ENCODE assay signal across 8 cellular contexts in the genomic region with DNA sequence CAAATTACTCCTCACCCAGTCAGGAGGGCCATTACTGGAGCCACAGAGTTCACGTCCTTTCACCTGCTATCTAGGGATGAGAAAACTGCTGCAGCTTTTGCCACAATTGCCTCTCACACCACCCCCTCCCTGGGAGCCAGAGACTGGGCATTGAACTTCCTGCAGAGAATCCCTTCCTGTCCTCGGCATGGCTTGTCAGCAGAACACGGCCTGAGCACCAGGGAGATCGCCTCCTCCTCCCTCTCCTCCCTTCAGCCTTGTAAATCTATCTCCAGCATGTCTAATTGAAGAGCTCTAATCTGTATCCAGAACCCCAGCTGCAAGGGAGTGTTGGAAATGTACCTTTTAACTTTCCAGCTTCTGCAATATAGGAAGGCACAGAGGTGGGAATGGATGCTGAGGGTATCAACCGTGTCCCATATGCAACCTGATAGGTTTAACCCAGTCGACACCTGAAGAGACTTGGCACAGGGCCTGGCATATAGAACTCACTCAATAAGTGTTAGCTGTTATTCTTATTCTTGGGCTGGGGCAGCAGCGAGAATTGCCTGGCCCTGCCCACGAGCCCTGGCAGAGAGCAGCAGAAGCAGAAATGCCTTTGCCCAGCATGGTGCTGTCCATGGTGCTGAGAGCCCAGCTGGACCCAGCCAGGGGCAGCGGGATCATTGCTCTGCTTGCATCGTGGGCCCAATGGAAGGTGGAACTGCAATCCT. TPM values are rescaled to one million over a fixed set of nuclear protein-coding genes. Genes with fewer than 3 reads are reported as not detected.
DNase-seq lines count a peak whose midpoint lies in the region; ATAC-seq and TF ChIP-seq lines count a peak whose summit lies in the region.

No MANE protein-coding gene starts in this region.

- no peak overlapping the region for H3K4me3 ChIP-seq in lower lobe of right lung

- H3K27me3 ChIP-seq in lower lobe of right lung (ENCODE audit: low read depth): no peaks in the 10 kb centered on the region

- DNase-seq in EH (ENCODE audit: low read depth) (peak; percentile 73), NCI-H1048 (lab: John Stamatoyannopoulos, UW) (peak; percentile 24), cerebellum (ENCODE audit: low spot score) (peak; percentile 37), lower lobe of right lung (peak; percentile 74)
- DNase-seq in activated CD4-positive, CD25-positive, alpha-beta regulatory T cell treated with anti-CD3 and anti-CD28 coated beads, Interleukin-2, amount 50 U/mL, for 16 hours (ENCODE audit: low read depth, low spot score): peak; percentile 6
- DNase-seq in stimulated activated CD8-positive, alpha-beta memory T cell treated with anti-CD3 and anti-CD28 coated beads, Interleukin-2, amount 100 ng/mL, for 48 hours (ENCODE audit: low read depth in 2 of 2): peak; percentile 29 to 32

- no peak overlapping the region for H3K27ac ChIP-seq in lower lobe of right lung

- H3K9me3 ChIP-seq in lower lobe of right lung: no peaks in the 10 kb centered on the region

- no peaks in the 10 kb centered on the region for H3K36me3 ChIP-seq in lower lobe of right lung

- intact Hi-C loops in lower lobe of right lung (cut with DNase I): no loop called here

- H3K4me1 ChIP-seq in lower lobe of right lung: no peaks in the 10 kb centered on the region

- ATAC-seq in lower lobe of right lung (peak; percentile 76 to 79), HG03039 (IDR thresholded peaks at IDR 0.05; ENCODE audit: unreplicated experiment) (no peak), GM18520 (IDR thresholded peaks at IDR 0.05; ENCODE audit: unreplicated experiment) (no peak)

- TF ChIP-seq CTCF in lower lobe of right lung (IDR thresholded peaks at IDR 0.05): no peak

RNA-seq across cellular contexts. Expression of a gene that starts 26.8 kb away (rescaled TPM):
- 16.9 TPM for total RNA-seq in cerebellum
- 0.27 TPM for total RNA-seq in lower lobe of right lung

Comparison
In these comparisons a context has a peak if more than half of its experiments do, and no peak if none do; other contexts are left out.
1. DNase-seq: peak in every context shown above with its lines; median percentile 74 in lower lobe of right lung; 73 in EH; 37 in cerebellum; 30 in stimulated activated CD8-positive, alpha-beta memory T cell treated with anti-CD3 and anti-CD28 coated beads, Interleukin-2, amount 100 ng/mL, for 48 hours; 24 in NCI-H1048; 6 in activated CD4-positive, CD25-positive, alpha-beta regulatory T cell treated with anti-CD3 and anti-CD28 coated beads, Interleukin-2, amount 50 U/mL, for 16 hours.
2. ATAC-seq: peak in lower lobe of right lung (2 of 2); none in HG03039 (single experiment) and GM18520 (single experiment).
3. RNA of a gene that starts 26.8 kb away (total RNA-seq): 16.9 TPM in cerebellum (single experiment); 0.27 TPM in lower lobe of right lung (single experiment); every median in the first group is over 10 times any median in the second.